1 cellular context compared by ENCODE assay signal in the genomic region with DNA sequence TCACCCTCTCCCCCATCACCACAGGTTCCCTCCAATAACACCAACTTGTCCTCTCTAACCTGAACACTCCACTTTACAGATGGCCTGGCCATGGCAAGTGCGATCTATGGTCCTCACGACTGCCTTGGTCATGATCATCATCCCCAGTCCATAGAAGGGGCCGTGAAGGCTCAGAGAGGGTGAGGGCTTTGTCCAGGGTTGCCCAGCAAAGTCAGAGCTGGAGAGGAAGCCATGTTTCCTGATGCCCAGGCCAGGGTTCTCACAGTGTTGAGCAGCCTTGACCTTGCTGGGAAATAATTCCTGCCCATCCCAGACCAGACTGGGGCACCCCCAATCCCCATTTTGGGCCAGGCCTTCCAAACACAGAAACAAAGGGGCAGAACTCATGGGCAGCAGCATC.
A peak's percentile ranks its signal among the peaks of the same experiment; 100 is the strongest.
TF ChIP-seq lines count a peak whose summit lies in the region.

No MANE protein-coding gene starts in this region.

TF ChIP-seq in HepG2, 621 proteins besides CTCF, POLR2A, EP300 and RAD21:
- TF ChIP-seq, protein P1, sequence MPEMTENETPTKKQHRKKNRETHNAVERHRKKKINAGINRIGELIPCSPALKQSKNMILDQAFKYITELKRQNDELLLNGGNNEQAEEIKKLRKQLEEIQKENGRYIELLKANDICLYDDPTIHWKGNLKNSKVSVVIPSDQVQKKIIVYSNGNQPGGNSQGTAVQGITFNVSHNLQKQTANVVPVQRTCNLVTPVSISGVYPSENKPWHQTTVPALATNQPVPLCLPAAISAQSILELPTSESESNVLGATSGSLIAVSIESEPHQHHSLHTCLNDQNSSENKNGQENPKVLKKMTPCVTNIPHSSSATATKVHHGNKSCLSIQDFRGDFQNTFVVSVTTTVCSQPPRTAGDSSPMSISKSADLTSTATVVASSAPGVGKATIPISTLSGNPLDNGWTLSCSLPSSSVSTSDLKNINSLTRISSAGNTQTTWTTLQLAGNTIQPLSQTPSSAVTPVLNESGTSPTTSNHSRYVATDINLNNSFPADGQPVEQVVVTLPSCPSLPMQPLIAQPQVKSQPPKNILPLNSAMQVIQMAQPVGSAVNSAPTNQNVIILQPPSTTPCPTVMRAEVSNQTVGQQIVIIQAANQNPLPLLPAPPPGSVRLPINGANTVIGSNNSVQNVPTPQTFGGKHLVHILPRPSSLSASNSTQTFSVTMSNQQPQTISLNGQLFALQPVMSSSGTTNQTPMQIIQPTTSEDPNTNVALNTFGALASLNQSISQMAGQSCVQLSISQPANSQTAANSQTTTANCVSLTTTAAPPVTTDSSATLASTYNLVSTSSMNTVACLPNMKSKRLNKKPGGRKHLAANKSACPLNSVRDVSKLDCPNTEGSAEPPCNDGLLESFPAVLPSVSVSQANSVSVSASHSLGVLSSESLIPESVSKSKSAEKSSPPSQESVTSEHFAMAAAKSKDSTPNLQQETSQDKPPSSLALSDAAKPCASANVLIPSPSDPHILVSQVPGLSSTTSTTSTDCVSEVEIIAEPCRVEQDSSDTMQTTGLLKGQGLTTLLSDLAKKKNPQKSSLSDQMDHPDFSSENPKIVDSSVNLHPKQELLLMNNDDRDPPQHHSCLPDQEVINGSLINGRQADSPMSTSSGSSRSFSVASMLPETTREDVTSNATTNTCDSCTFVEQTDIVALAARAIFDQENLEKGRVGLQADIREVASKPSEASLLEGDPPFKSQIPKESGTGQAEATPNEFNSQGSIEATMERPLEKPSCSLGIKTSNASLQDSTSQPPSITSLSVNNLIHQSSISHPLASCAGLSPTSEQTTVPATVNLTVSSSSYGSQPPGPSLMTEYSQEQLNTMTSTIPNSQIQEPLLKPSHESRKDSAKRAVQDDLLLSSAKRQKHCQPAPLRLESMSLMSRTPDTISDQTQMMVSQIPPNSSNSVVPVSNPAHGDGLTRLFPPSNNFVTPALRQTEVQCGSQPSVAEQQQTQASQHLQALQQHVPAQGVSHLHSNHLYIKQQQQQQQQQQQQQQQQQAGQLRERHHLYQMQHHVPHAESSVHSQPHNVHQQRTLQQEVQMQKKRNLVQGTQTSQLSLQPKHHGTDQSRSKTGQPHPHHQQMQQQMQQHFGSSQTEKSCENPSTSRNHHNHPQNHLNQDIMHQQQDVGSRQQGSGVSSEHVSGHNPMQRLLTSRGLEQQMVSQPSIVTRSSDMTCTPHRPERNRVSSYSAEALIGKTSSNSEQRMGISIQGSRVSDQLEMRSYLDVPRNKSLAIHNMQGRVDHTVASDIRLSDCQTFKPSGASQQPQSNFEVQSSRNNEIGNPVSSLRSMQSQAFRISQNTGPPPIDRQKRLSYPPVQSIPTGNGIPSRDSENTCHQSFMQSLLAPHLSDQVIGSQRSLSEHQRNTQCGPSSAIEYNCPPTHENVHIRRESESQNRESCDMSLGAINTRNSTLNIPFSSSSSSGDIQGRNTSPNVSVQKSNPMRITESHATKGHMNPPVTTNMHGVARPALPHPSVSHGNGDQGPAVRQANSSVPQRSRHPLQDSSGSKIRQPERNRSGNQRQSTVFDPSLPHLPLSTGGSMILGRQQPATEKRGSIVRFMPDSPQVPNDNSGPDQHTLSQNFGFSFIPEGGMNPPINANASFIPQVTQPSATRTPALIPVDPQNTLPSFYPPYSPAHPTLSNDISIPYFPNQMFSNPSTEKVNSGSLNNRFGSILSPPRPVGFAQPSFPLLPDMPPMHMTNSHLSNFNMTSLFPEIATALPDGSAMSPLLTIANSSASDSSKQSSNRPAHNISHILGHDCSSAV (CRISPR knock-in tag; IDR thresholded peaks at IDR 0.05; ENCODE audit: borderline replicate concordance) = no peak
- TF ChIP-seq ZNF768 (CRISPR knock-in tag; IDR thresholded peaks at IDR 0.05) = peak; percentile 75
